ENCODE assay signal across 8 cellular contexts in the genomic region with DNA sequence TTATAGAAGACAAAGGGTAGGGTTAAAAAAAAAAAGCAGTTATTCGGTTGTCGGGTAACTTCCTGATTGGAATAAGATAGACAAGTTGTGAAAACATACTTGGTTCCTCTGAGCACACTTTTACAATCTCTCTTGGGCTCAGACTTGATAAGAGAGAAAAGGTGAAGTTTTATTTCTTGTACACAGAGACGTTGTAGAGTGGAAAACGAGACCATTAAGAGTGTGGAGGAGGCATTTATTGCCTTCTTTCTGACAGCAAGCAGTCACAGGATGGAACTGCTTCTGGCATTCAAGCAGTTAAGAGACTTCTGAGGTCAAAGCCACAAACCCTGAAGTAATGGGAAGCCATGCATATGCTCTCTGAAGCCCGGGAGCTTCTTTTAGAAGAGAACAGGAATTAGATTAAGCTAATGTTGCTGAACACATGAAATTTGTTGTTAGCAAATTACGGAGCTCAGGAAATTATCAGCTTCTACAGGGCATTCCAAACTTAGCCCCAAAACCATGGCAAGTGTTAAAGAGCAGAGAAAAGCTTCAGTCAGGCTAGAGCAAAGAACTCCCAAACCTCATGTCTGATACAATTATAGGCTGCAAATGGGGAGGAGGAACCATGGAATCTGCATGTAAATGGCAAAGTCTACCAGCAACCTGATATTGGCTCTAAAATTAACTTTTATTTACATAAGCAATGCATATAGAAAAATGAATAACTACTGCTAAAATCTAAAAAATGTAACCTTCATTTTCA. TPM values are rescaled to one million over a fixed set of nuclear protein-coding genes. Genes with fewer than 3 reads are reported as not detected.
DNase-seq lines count a peak whose midpoint lies in the region; ATAC-seq and TF ChIP-seq lines count a peak whose summit lies in the region.

No MANE protein-coding gene starts in this region.

- H3K4me3 ChIP-seq in mucosa of rectum (ENCODE audit: low read length in 2 of 2) (no peak overlapping the region), psoas muscle (no peak overlapping the region), prostate gland (no peak overlapping the region)

- no peaks in the 10 kb centered on the region for H3K36me3 Mint-ChIP-seq in activated T-helper 17 cell treated with anti-CD3 and anti-CD28 coated beads, Interleukin-2, amount 50 U/mL, for 72 hours (ENCODE audit: low read depth)

- peak overlapping the region in 1 of 2 donors; percentile 36 for H3K9ac ChIP-seq in mucosa of rectum (ENCODE audit: low read depth in 1 of 2, low read length in 2 of 2)

- H3K27ac Mint-ChIP-seq in activated T-helper 17 cell treated with anti-CD3 and anti-CD28 coated beads, Interleukin-2, amount 50 U/mL, for 72 hours, result peak overlapping the region; percentile 67

- TF ChIP-seq POLR2A in prostate gland (IDR thresholded peaks at IDR 0.05), result no peak

- WGBS in psoas muscle, 3 donors, result 14 to 17% (median 16%) methylated on average over 6 of the region's 6 CpGs
- WGBS in prostate gland, result 9% methylated on average over 6 of the region's 6 CpGs

- intact Hi-C loops in psoas muscle (cut with DNase I), result no loop called here
- intact Hi-C loops in prostate gland (cut with DNase I), result no loop called here

- H3K27ac ChIP-seq in mucosa of rectum (ENCODE audit: low read depth in 2 of 2, low read length in 2 of 2) (peak overlapping the region; percentile 22 to 39), psoas muscle (no peak overlapping the region), prostate gland (no peak overlapping the region)

- in situ Hi-C loops in G401 (cut with HindIII; ENCODE audit: low sequenced_read_pairs), result no loop called here
- in situ Hi-C loops in KBM-7 (cut with MboI; ENCODE audit: low pct_unique_long_range_greater_than_20kb, low sequenced_read_pairs), result loop anchor here (25.0 kb wide), 1 partner anchor 325 kb away; no protein-coding TSS in a partner anchor

- peaks cover 11 to 13% of the 10 kb centered on the region in 2 donors for H3K4me1 ChIP-seq in mucosa of rectum (ENCODE audit: control insufficient read depth in 2 of 2, insufficient read depth in 2 of 2, low read length in 2 of 2)
- H3K4me1 ChIP-seq in psoas muscle, result no peaks in the 10 kb centered on the region
- no peaks in the 10 kb centered on the region for H3K4me1 ChIP-seq in prostate gland (replicated peaks)

- H3K4me1 Mint-ChIP-seq in activated T-helper 17 cell treated with anti-CD3 and anti-CD28 coated beads, Interleukin-2, amount 50 U/mL, for 72 hours, result peaks cover 63% of the 10 kb centered on the region

- H3K27me3 Mint-ChIP-seq in activated T-helper 17 cell treated with anti-CD3 and anti-CD28 coated beads, Interleukin-2, amount 50 U/mL, for 72 hours, result no peaks in the 10 kb centered on the region

- H3K27me3 ChIP-seq in mucosa of rectum (ENCODE audit: control insufficient read depth in 2 of 2, insufficient read depth in 2 of 2, low read length in 2 of 2) (no peaks in the 10 kb centered on the region), psoas muscle (ENCODE audit: insufficient read depth in 3 of 3, low read length in 2 of 3) (no peaks in the 10 kb centered on the region), prostate gland (replicated peaks; ENCODE audit: insufficient read depth) (no peaks in the 10 kb centered on the region)

- peak; percentile 19 for DNase-seq in G401 (ENCODE audit: low spot score)
- peak; percentile 90 for DNase-seq in KBM-7
- DNase-seq in psoas muscle, result no peak
- no peak for DNase-seq in putamen (ENCODE audit: low spot score)
- no peak for DNase-seq in NCI-H1048 (lab: John Stamatoyannopoulos, UW)
- no peak for DNase-seq in prostate gland (ENCODE audit: low spot score)

- H3K9me3 Mint-ChIP-seq in activated T-helper 17 cell treated with anti-CD3 and anti-CD28 coated beads, Interleukin-2, amount 50 U/mL, for 72 hours, result no peaks in the 10 kb centered on the region

- no peak for TF ChIP-seq CTCF in psoas muscle (IDR thresholded peaks at IDR 0.05)
- TF ChIP-seq CTCF in prostate gland (IDR thresholded peaks at IDR 0.05), result no peak

- peak overlapping the region; percentile 70 for H3K4me3 Mint-ChIP-seq in activated T-helper 17 cell treated with anti-CD3 and anti-CD28 coated beads, Interleukin-2, amount 50 U/mL, for 72 hours

- H3K9me3 ChIP-seq in mucosa of rectum (ENCODE audit: control insufficient read depth in 2 of 2, low read length in 2 of 2), result no peaks in the 10 kb centered on the region
- no peaks in the 10 kb centered on the region for H3K9me3 ChIP-seq in psoas muscle
- H3K9me3 ChIP-seq in prostate gland, result no peaks in the 10 kb centered on the region

- peak; percentile 39 for ATAC-seq in activated T-helper 17 cell treated with anti-CD3 and anti-CD28 coated beads, Interleukin-2, amount 50 U/mL, for 72 hours (replicated peaks)
- ATAC-seq in psoas muscle, result no peak

- no peaks in the 10 kb centered on the region for H3K36me3 ChIP-seq in mucosa of rectum (ENCODE audit: control insufficient read depth in 2 of 2, insufficient read depth in 2 of 2, low read length in 2 of 2)
- H3K36me3 ChIP-seq in psoas muscle (ENCODE audit: insufficient read depth in 1 of 2, low read depth in 1 of 2), result no peaks in the 10 kb centered on the region
- H3K36me3 ChIP-seq in prostate gland, result no peaks in the 10 kb centered on the region

RNA-seq across cellular contexts. Expression of gene S1PR1, which starts 26.0 kb away (rescaled TPM):
- not detected in 2 replicates for total RNA-seq in G401 (2014; rRNA removed; shearing (Covaris generic))
- total RNA-seq in activated T-helper 17 cell treated with anti-CD3 and anti-CD28 coated beads, Interleukin-2, amount 50 U/mL, for 72 hours, result 100 to 1,000 TPM; 147 to 170 TPM
- total RNA-seq in psoas muscle (10 to 100 TPM; 22.3 to 35.7 (median 25.0) TPM), prostate gland (10 to 100 TPM in 1 of 2 donors, 1 to 10 TPM in 1; 9.7 to 24.2 TPM)
- polyA plus RNA-seq in psoas muscle, result 10 to 100 TPM; 21.9 to 26.6 (median 25.8) TPM

Comparison
In these comparisons a context has a peak if more than half of its experiments do, and no peak if none do; other contexts are left out.
1. DNase-seq: peak in G401 (single experiment) and KBM-7 (single experiment); none in psoas muscle (0 of 2), putamen (single experiment), NCI-H1048 (single experiment) and prostate gland (single experiment).
2. H3K27ac ChIP-seq: peak in mucosa of rectum (2 of 2); none in psoas muscle (single experiment) and prostate gland (0 of 2).
3. RNA of gene S1PR1, which starts 26.0 kb away (total RNA-seq): 147 to 170 TPM in activated T-helper 17 cell treated with anti-CD3 and anti-CD28 coated beads, Interleukin-2, amount 50 U/mL, for 72 hours, 22.3 to 35.7 TPM in psoas muscle and 9.7 to 24.2 TPM in prostate gland; not detected in G401; every median in the first group is over 10 times any median in the second.